Comparison of ENCODE assay signal across 17 cellular contexts in the genomic region with DNA sequence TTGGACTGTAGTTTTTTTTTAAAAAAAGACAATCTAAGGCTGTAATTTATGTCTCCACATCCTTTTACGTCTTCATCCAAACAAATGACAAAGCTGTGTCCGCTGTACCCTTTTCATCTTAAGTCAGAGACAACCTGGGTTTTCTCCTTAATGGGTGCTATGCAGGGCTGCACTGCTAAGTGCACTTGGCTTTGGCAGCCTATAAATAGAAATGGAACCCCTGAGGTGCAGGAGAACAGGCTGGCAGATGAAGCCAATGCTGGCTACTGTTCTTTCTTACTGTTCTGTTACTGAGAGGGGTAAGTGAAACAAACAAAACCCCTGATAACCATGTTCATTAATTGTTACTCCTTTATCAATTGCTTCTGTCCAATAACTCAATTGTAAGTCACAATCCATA.
"Had no signal": no experiment of that assay in that cellular context is flagged by ENCODE, and none has a peak within 500 bp of the region (broad histone marks: within the 10 kb centered on the region; RNA-seq: fewer than 3 reads in every experiment).

No MANE protein-coding gene starts in this region.

- H3K36me3 ChIP-seq: right atrium auricular region had no signal

- H3K9me3 Mint-ChIP-seq: activated naive CD4-positive, alpha-beta T cell treated with anti-CD3 and anti-CD28 coated beads for 36 hours; activated naive CD8-positive, alpha-beta T cell treated with anti-CD3 and anti-CD28 coated beads, Interleukin-2, amount 50 U/mL, for 24 hours; dendritic cell treated with granulocyte-macrophage colony-stimulating factor and Interleukin-4, amounts not matched to agents 40 ng/mL and 50 ng/mL, for 4 days; effector memory CD8-positive, alpha-beta T cell; natural killer cell; stimulated activated memory B cell treated with anti-CD40 and anti-IgM and Interleukin-4, amounts not matched to agents 10 μg/mL and 1 μg/mL and 100 μg/mL, for 72 hours had no signal

- H3K4me3 Mint-ChIP-seq: activated naive CD4-positive, alpha-beta T cell treated with anti-CD3 and anti-CD28 coated beads for 36 hours; activated naive CD8-positive, alpha-beta T cell treated with anti-CD3 and anti-CD28 coated beads, Interleukin-2, amount 50 U/mL, for 24 hours; dendritic cell treated with granulocyte-macrophage colony-stimulating factor and Interleukin-4, amounts not matched to agents 40 ng/mL and 50 ng/mL, for 4 days; effector memory CD8-positive, alpha-beta T cell; natural killer cell; stimulated activated memory B cell treated with anti-CD40 and anti-IgM and Interleukin-4, amounts not matched to agents 10 μg/mL and 1 μg/mL and 100 μg/mL, for 72 hours had no signal

- H3K4me1 ChIP-seq: foreskin keratinocyte, right atrium auricular region had no signal

- H3K27me3 Mint-ChIP-seq: activated naive CD8-positive, alpha-beta T cell treated with anti-CD3 and anti-CD28 coated beads, Interleukin-2, amount 50 U/mL, for 24 hours; dendritic cell treated with granulocyte-macrophage colony-stimulating factor and Interleukin-4, amounts not matched to agents 40 ng/mL and 50 ng/mL, for 4 days; stimulated activated memory B cell treated with anti-CD40 and anti-IgM and Interleukin-4, amounts not matched to agents 10 μg/mL and 1 μg/mL and 100 μg/mL, for 72 hours had no signal

- H3K4me1 Mint-ChIP-seq: activated naive CD8-positive, alpha-beta T cell treated with anti-CD3 and anti-CD28 coated beads, Interleukin-2, amount 50 U/mL, for 24 hours; stimulated activated memory B cell treated with anti-CD40 and anti-IgM and Interleukin-4, amounts not matched to agents 10 μg/mL and 1 μg/mL and 100 μg/mL, for 72 hours had no signal

- ATAC-seq: activated naive CD8-positive, alpha-beta T cell treated with anti-CD3 and anti-CD28 coated beads, Interleukin-2, amount 50 U/mL, for 24 hours; effector memory CD8-positive, alpha-beta T cell; foreskin keratinocyte; natural killer cell; stimulated activated memory B cell treated with anti-CD40 and anti-IgM and Interleukin-4, amounts not matched to agents 10 μg/mL and 1 μg/mL and 100 μg/mL, for 72 hours had no signal

- H3K27me3 ChIP-seq: foreskin keratinocyte, right atrium auricular region had no signal

- H3K27ac ChIP-seq: foreskin keratinocyte, right atrium auricular region had no signal

- H3K9me3 ChIP-seq: right atrium auricular region had no signal

- H3K4me3 ChIP-seq: right atrium auricular region had no signal

- DNase-seq: activated CD4-positive, alpha-beta T cell treated with anti-CD3 and anti-CD28 coated beads, Interleukin-2, amount 50 U/mL, for 4 hours; activated CD4-positive, CD25-positive, alpha-beta regulatory T cell treated with anti-CD3 and anti-CD28 coated beads, Interleukin-2, amount 50 U/mL, for 72 hours; activated naive CD4-positive, alpha-beta T cell treated with anti-CD3 and anti-CD28 coated beads for 36 hours; activated naive CD8-positive, alpha-beta T cell treated with anti-CD3 and anti-CD28 coated beads, Interleukin-2, amount 50 U/mL, for 24 hours; activated T-cell treated with anti-CD3 and anti-CD28 coated beads for 4 hours; aorta; cerebellar nuclear complex; effector memory CD8-positive, alpha-beta T cell; foreskin keratinocyte; head of caudate nucleus; kidney glomerular epithelial cell; mesenchymal stem cell; natural killer cell; stimulated activated CD4-positive, alpha-beta T cell treated with anti-CD3 and anti-CD28 coated beads, Interleukin-2, amount 100 ng/mL, for 48 hours had no signal

- H3K36me3 Mint-ChIP-seq: natural killer cell; stimulated activated memory B cell treated with anti-CD40 and anti-IgM and Interleukin-4, amounts not matched to agents 10 μg/mL and 1 μg/mL and 100 μg/mL, for 72 hours had no signal

- H3K27ac Mint-ChIP-seq: activated naive CD4-positive, alpha-beta T cell treated with anti-CD3 and anti-CD28 coated beads for 36 hours; activated naive CD8-positive, alpha-beta T cell treated with anti-CD3 and anti-CD28 coated beads, Interleukin-2, amount 50 U/mL, for 24 hours; dendritic cell treated with granulocyte-macrophage colony-stimulating factor and Interleukin-4, amounts not matched to agents 40 ng/mL and 50 ng/mL, for 4 days; effector memory CD8-positive, alpha-beta T cell; natural killer cell; stimulated activated memory B cell treated with anti-CD40 and anti-IgM and Interleukin-4, amounts not matched to agents 10 μg/mL and 1 μg/mL and 100 μg/mL, for 72 hours had no signal
